1 cellular context compared by ENCODE assay signal in genomic region chr5:321726-322251, GRCh38.
TF ChIP-seq lines count a peak whose summit lies in the region.

No MANE protein-coding gene starts in this region.

TF ChIP-seq in K562, 482 proteins besides CTCF, POLR2A, EP300 and RAD21:
- TF ChIP-seq ZNF280B (CRISPR knock-in tag; IDR thresholded peaks at IDR 0.05) (no peak), CCNT2 (IDR thresholded peaks at IDR 0.05; ENCODE audit: borderline replicate concordance, extremely low read depth, insufficient read length, low read depth, low read length) (peak; percentile 2), ERF (CRISPR knock-in tag; IDR thresholded peaks at IDR 0.05) (no peak), NRF1 (conservative IDR thresholded peaks at IDR 0.05 in 1 of 2, IDR thresholded peaks at IDR 0.05 in 1 of 2) (no peak)
